10 cellular contexts compared by ENCODE assay signal in the genomic region with DNA sequence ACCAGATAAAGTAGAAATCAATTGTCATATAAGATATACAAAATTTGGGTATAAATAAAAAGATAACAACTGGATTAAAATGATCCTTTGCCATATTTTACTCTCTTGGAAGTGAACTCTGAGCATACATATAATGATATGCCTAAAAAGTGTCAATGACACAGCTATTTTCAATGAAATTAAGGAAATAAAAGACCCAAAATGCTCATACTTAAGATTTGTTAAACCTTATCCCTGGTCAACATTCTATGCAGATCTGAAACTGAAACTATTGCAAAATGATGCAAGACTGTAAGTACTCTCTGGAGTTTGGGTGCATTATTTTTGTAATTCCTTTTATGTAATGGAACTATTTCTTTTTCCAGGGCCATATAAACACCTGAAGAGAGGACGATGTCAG.
DNase-seq lines count a peak whose midpoint lies in the region; ATAC-seq and TF ChIP-seq lines count a peak whose summit lies in the region.
"Had no signal": no experiment of that assay in that cellular context is flagged by ENCODE, and none has a peak within 500 bp of the region (broad histone marks: within the 10 kb centered on the region; RNA-seq: fewer than 3 reads in every experiment).

No MANE protein-coding gene starts in this region.

- H3K4me3 ChIP-seq in fibroblast of the aortic adventitia (ENCODE audit: low read depth, low read length) (no peak overlapping the region), tibial nerve (no peak overlapping the region)

- no peaks in the 10 kb centered on the region for H3K36me3 Mint-ChIP-seq in activated naive CD4-positive, alpha-beta T cell treated with anti-CD3 and anti-CD28 coated beads, Interleukin-2, amount 10 ng/mL, durations not matched to agents 7 days and 5 days
- no peaks in the 10 kb centered on the region for H3K36me3 Mint-ChIP-seq in T-helper 1 cell treated with Interleukin-12 subunit alpha and Interleukin-12 subunit beta and Interleukin-4 antibody, amounts not matched to agents 30 μg/mL and 1 μg/mL, for 36 hours (ENCODE audit: low read depth)
- H3K36me3 Mint-ChIP-seq: immature natural killer cell had no signal

- peak overlapping the region; percentile 89 for H3K27ac Mint-ChIP-seq in activated naive CD4-positive, alpha-beta T cell treated with anti-CD3 and anti-CD28 coated beads, Interleukin-2, amount 10 ng/mL, durations not matched to agents 7 days and 5 days
- peak overlapping the region; percentile 92 for H3K27ac Mint-ChIP-seq in T-helper 1 cell treated with Interleukin-12 subunit alpha and Interleukin-12 subunit beta and Interleukin-4 antibody, amounts not matched to agents 30 μg/mL and 1 μg/mL, for 36 hours
- H3K27ac Mint-ChIP-seq: immature natural killer cell had no signal

- CTCF ChIA-PET in activated naive CD4-positive, alpha-beta T cell treated with anti-CD3 and anti-CD28 coated beads, Interleukin-2, amount 10 ng/mL, durations not matched to agents 7 days and 5 days (lab: Charles Lee), result interaction anchor here (0.6 to 2.5 kb wide), 6 partner anchors 12 to 241 kb away, joined by 3 to 18 read pairs (median 4); no protein-coding TSS in a partner anchor

- peak overlapping the region in 3 of 4 donors; percentile 41 to 87 (median 66) for H3K27ac ChIP-seq in tibial nerve

- no peaks in the 10 kb centered on the region for H3K36me3 ChIP-seq in tibial nerve

- no peak for TF ChIP-seq POLR2A in tibial nerve (IDR thresholded peaks at IDR 0.05)

- H3K27me3 ChIP-seq in tibial nerve, result no peaks in the 10 kb centered on the region

- H3K9me3 Mint-ChIP-seq in activated naive CD4-positive, alpha-beta T cell treated with anti-CD3 and anti-CD28 coated beads, Interleukin-2, amount 10 ng/mL, durations not matched to agents 7 days and 5 days, result no peaks in the 10 kb centered on the region
- no peaks in the 10 kb centered on the region for H3K9me3 Mint-ChIP-seq in T-helper 1 cell treated with Interleukin-12 subunit alpha and Interleukin-12 subunit beta and Interleukin-4 antibody, amounts not matched to agents 30 μg/mL and 1 μg/mL, for 36 hours
- H3K9me3 Mint-ChIP-seq: immature natural killer cell had no signal

- TF ChIP-seq CTCF in fibroblast of the aortic adventitia (IDR thresholded peaks at IDR 0.05; ENCODE audit: insufficient read depth, low read length), result no peak
- no peak for TF ChIP-seq CTCF in tibial nerve (IDR thresholded peaks at IDR 0.05)
- no peak for TF ChIP-seq CTCF in omental fat pad (IDR thresholded peaks at IDR 0.05)

- no peak overlapping the region for H3K4me3 Mint-ChIP-seq in activated naive CD4-positive, alpha-beta T cell treated with anti-CD3 and anti-CD28 coated beads, Interleukin-2, amount 10 ng/mL, durations not matched to agents 7 days and 5 days
- H3K4me3 Mint-ChIP-seq in T-helper 1 cell treated with Interleukin-12 subunit alpha and Interleukin-12 subunit beta and Interleukin-4 antibody, amounts not matched to agents 30 μg/mL and 1 μg/mL, for 36 hours, result peak overlapping the region; percentile 62
- H3K4me3 Mint-ChIP-seq: immature natural killer cell had no signal

- DNase-seq in activated naive CD4-positive, alpha-beta T cell treated with anti-CD3 and anti-CD28 coated beads, Interleukin-2, amount 10 ng/mL, durations not matched to agents 7 days and 5 days, result no peak
- no peak for DNase-seq in activated naive CD4-positive, alpha-beta T cell treated with Interleukin-2 at 50 U/mL for 16 hours
- DNase-seq in fibroblast of the aortic adventitia (ENCODE audit: low read depth) (peak; percentile 72), tibial nerve (ENCODE audit: low spot score in 2 of 2) (no peak), omental fat pad (ENCODE audit: low spot score) (no peak), NCI-H2107 treated with DMSO at 0.1 percent for 48 hours (lab: John Stamatoyannopoulos, UW; ENCODE audit: unreplicated experiment) (no peak)
- DNase-seq: immature natural killer cell, NCI-H1694 had no signal

- 25 to 82% methylated on average over 1 of the region's 1 CpG for WGBS in tibial nerve, 2 donors

- H3K9me3 ChIP-seq in tibial nerve, result no peaks in the 10 kb centered on the region

- no peaks in the 10 kb centered on the region for H3K27me3 Mint-ChIP-seq in activated naive CD4-positive, alpha-beta T cell treated with anti-CD3 and anti-CD28 coated beads, Interleukin-2, amount 10 ng/mL, durations not matched to agents 7 days and 5 days
- H3K27me3 Mint-ChIP-seq in T-helper 1 cell treated with Interleukin-12 subunit alpha and Interleukin-12 subunit beta and Interleukin-4 antibody, amounts not matched to agents 30 μg/mL and 1 μg/mL, for 36 hours (ENCODE audit: low read depth), result no peaks in the 10 kb centered on the region

- no peak for TF ChIP-seq EP300 in tibial nerve (IDR thresholded peaks at IDR 0.05)

- no peak for ATAC-seq in omental fat pad (ENCODE audit: low FRiP score)
- ATAC-seq in HG03457 (IDR thresholded peaks at IDR 0.05; ENCODE audit: unreplicated experiment), result no peak

- H3K4me1 Mint-ChIP-seq in activated naive CD4-positive, alpha-beta T cell treated with anti-CD3 and anti-CD28 coated beads, Interleukin-2, amount 10 ng/mL, durations not matched to agents 7 days and 5 days, result peaks cover 36% of the 10 kb centered on the region
- H3K4me1 Mint-ChIP-seq in T-helper 1 cell treated with Interleukin-12 subunit alpha and Interleukin-12 subunit beta and Interleukin-4 antibody, amounts not matched to agents 30 μg/mL and 1 μg/mL, for 36 hours (ENCODE audit: low read depth), result peaks cover 41% of the 10 kb centered on the region
- H3K4me1 Mint-ChIP-seq: immature natural killer cell had no signal

- H3K4me1 ChIP-seq in tibial nerve, result peaks cover 0 to 20% (median 6%) of the 10 kb centered on the region in 4 donors
